24 cellular contexts compared by ENCODE assay signal in genomic region chr16:79100456-79100855, GRCh38.
"Had no signal": no experiment of that assay in that cellular context is flagged by ENCODE, and none has a peak within 500 bp of the region (broad histone marks: within the 10 kb centered on the region; RNA-seq: fewer than 3 reads in every experiment).

No MANE protein-coding gene starts in this region.

- H3K9ac ChIP-seq: parathyroid adenoma had no signal

- H2AFZ ChIP-seq: parathyroid adenoma had no signal

- H3K9me3 ChIP-seq: colonic mucosa, esophagus squamous epithelium, gastrocnemius medialis, tibial artery had no signal

- H3K36me3 ChIP-seq: colonic mucosa, esophagus squamous epithelium, gastrocnemius medialis, tibial artery had no signal

- H3K79me2 ChIP-seq: parathyroid adenoma had no signal

- H3K4me3 ChIP-seq: colonic mucosa, esophagus squamous epithelium, gastrocnemius medialis, tibial artery had no signal

- H3K27ac ChIP-seq: colonic mucosa, dorsolateral prefrontal cortex, esophagus squamous epithelium, gastrocnemius medialis, parathyroid adenoma, tibial artery had no signal

- DNase-seq: activated CD4-positive, alpha-beta T cell treated with anti-CD3 and anti-CD28 coated beads for 1 hour; activated CD4-positive, alpha-beta T cell treated with anti-CD3 and anti-CD28 coated beads, Interleukin-2, amount 50 U/mL, for 1 hour; activated CD8-positive, alpha-beta memory T cell treated with anti-CD3 and anti-CD28 coated beads, Interleukin-2, amount 50 U/mL, for 48 hours; activated naive CD4-positive, alpha-beta T cell; activated naive CD8-positive, alpha-beta T cell treated with anti-CD3 and anti-CD28 coated beads for 36 hours; activated T-cell treated with anti-CD3 and anti-CD28 coated beads, Interleukin-2, amount 50 U/mL, for 4 hours; colonic mucosa; dorsolateral prefrontal cortex; effector memory CD8-positive, alpha-beta T cell; esophagus squamous epithelium; gastrocnemius medialis; head of caudate nucleus; hypothalamus; left ventricle myocardium superior; mammary epithelial cell; midbrain; natural killer cell; nucleus accumbens; small intestine; stimulated activated CD4-positive, alpha-beta T cell treated with anti-CD3 and anti-CD28 coated beads, Interleukin-2, amount 100 ng/mL, for 24 hours; stimulated activated naive CD8-positive, alpha-beta T cell treated with anti-CD3 and anti-CD28 coated beads, Interleukin-15, amount 100 ng/mL, for 72 hours; T-helper 9 cell; tibial artery had no signal

- H3K4me1 ChIP-seq: colonic mucosa, gastrocnemius medialis, parathyroid adenoma had no signal

- H3K27me3 ChIP-seq: colonic mucosa, esophagus squamous epithelium, gastrocnemius medialis, tibial artery had no signal
